16 cellular contexts compared by ENCODE assay signal in the genomic region with DNA sequence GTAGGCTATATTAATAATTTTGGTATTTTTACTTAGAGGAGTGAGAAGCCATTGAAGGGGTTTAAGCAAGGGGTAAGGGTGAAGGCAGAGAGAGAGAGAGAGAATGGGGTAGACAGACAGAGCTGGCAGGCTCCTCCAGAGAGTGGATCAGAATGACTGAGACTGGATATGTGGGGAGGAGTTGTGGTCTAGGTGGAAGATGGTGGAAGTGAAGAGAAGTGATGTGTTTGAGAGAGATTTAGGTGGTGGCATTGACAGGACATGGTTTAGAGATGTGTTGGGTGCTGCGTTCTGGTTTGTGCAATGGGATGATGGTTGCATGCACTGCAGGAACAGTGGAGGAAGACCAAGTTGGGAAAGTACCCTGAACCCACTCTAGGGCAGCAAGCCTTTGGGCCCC.
A peak's percentile ranks its signal among the peaks of the same experiment; 100 is the strongest.
DNase-seq lines count a peak whose midpoint lies in the region; ATAC-seq, FAIRE-seq and TF ChIP-seq lines count a peak whose summit lies in the region.
"Had no signal": no experiment of that assay in that cellular context is flagged by ENCODE, and none has a peak within 500 bp of the region (broad histone marks: within the 10 kb centered on the region; RNA-seq: fewer than 3 reads in every experiment).

No MANE protein-coding gene starts in this region.

- no peak for TF ChIP-seq CTCF in astrocyte (IDR thresholded peaks at IDR 0.05; ENCODE audit: insufficient read depth, low read depth, low read length)
- TF ChIP-seq CTCF in neural cell (IDR thresholded peaks at IDR 0.05; ENCODE audit: poor library complexity, severe bottlenecking) = no peak

- H3K9me2 ChIP-seq in neural cell (ENCODE audit: insufficient read depth, low read length) = no peaks in the 10 kb centered on the region

- FAIRE-seq in astrocyte (lab: Jason Lieb, UNC) = no peak

- H3K79me2 ChIP-seq in astrocyte (ENCODE audit: insufficient read depth, low read length) = peaks cover 94% of the 10 kb centered on the region
- peaks cover 15% of the 10 kb centered on the region for H3K79me2 ChIP-seq in neural cell (replicated peaks; ENCODE audit: insufficient read depth, low read length)

- peak overlapping the region; percentile 5 for H3K27ac Mint-ChIP-seq in activated naive CD8-positive, alpha-beta T cell
- no peak overlapping the region for H3K27ac Mint-ChIP-seq in activated naive CD8-positive, alpha-beta T cell treated with anti-CD3 and anti-CD28 coated beads for 36 hours
- H3K27ac Mint-ChIP-seq in astrocyte (ENCODE audit: unreplicated experiment) = peak overlapping the region; percentile 88

- H3K36me3 Mint-ChIP-seq in activated naive CD8-positive, alpha-beta T cell = no peaks in the 10 kb centered on the region
- H3K36me3 Mint-ChIP-seq in activated naive CD8-positive, alpha-beta T cell treated with anti-CD3 and anti-CD28 coated beads for 36 hours = peaks cover 14% of the 10 kb centered on the region
- peaks cover 5% of the 10 kb centered on the region for H3K36me3 Mint-ChIP-seq in astrocyte (ENCODE audit: low read depth, unreplicated experiment)

- H3K27me3 Mint-ChIP-seq in activated naive CD8-positive, alpha-beta T cell = no peaks in the 10 kb centered on the region
- no peaks in the 10 kb centered on the region for H3K27me3 Mint-ChIP-seq in activated naive CD8-positive, alpha-beta T cell treated with anti-CD3 and anti-CD28 coated beads for 36 hours
- H3K27me3 Mint-ChIP-seq in astrocyte (ENCODE audit: low read depth, unreplicated experiment) = no peaks in the 10 kb centered on the region
- H3K27me3 Mint-ChIP-seq: CD8-positive, alpha-beta memory T cell; IgD-negative memory B cell had no signal

- no peaks in the 10 kb centered on the region for H3K9me3 Mint-ChIP-seq in activated naive CD8-positive, alpha-beta T cell (ENCODE audit: low read depth)
- peaks cover 3% of the 10 kb centered on the region for H3K9me3 Mint-ChIP-seq in activated naive CD8-positive, alpha-beta T cell treated with anti-CD3 and anti-CD28 coated beads for 36 hours
- no peaks in the 10 kb centered on the region for H3K9me3 Mint-ChIP-seq in astrocyte (ENCODE audit: unreplicated experiment)
- H3K9me3 Mint-ChIP-seq: CD8-positive, alpha-beta memory T cell; IgD-negative memory B cell had no signal

- H4K20me1 ChIP-seq in astrocyte (ENCODE audit: insufficient read depth, low read length) (peaks cover 64% of the 10 kb centered on the region), neural cell (ENCODE audit: insufficient read depth) (no peaks in the 10 kb centered on the region)

- peaks cover 66% of the 10 kb centered on the region for H3K4me1 Mint-ChIP-seq in activated naive CD8-positive, alpha-beta T cell (ENCODE audit: low read depth)
- peaks cover 43% of the 10 kb centered on the region for H3K4me1 Mint-ChIP-seq in activated naive CD8-positive, alpha-beta T cell treated with anti-CD3 and anti-CD28 coated beads for 36 hours
- H3K4me1 Mint-ChIP-seq in astrocyte (ENCODE audit: low read depth, unreplicated experiment) = peaks cover 54% of the 10 kb centered on the region

- TF ChIP-seq RAD21 in neural cell (conservative IDR thresholded peaks at IDR 0.05) = no peak

- DNase-seq in activated naive CD8-positive, alpha-beta T cell treated with anti-CD3 and anti-CD28 coated beads for 36 hours = no peak
- DNase-seq in astrocyte (ENCODE audit: low read depth) = no peak
- DNase-seq in left cardiac atrium = no peak
- DNase-seq: CD8-positive, alpha-beta memory T cell; NCI-H1436; NCI-H2029 treated with DMSO at 0.1 percent for 48 hours; NCI-H510A treated with DMSO at 0.1 percent for 48 hours; Right ventricle myocardium superior had no signal

- H2AFZ ChIP-seq in astrocyte (ENCODE audit: low read depth, low read length) = no peak overlapping the region
- H2AFZ ChIP-seq in neural cell (ENCODE audit: low read depth, low read length) = no peak overlapping the region

- H3K36me3 ChIP-seq in astrocyte (ENCODE audit: insufficient read depth, low read length) (no peaks in the 10 kb centered on the region), neural cell (ENCODE audit: insufficient read depth, low read length) (no peaks in the 10 kb centered on the region)
- H3K36me3 ChIP-seq: HAP-1 had no signal

- H3K4me1 ChIP-seq in astrocyte (ENCODE audit: insufficient read depth, low read length) = peaks cover 31% of the 10 kb centered on the region

- no peak overlapping the region for H3K27ac ChIP-seq in astrocyte (ENCODE audit: low read depth, low read length)
- H3K27ac ChIP-seq in neural cell (ENCODE audit: low read length) = peak overlapping the region; percentile 46
- peak overlapping the region; percentile 28 for H3K27ac ChIP-seq in temporal lobe (ENCODE audit: low read depth, low read length)

- no peak overlapping the region for H3K4me3 Mint-ChIP-seq in activated naive CD8-positive, alpha-beta T cell
- no peak overlapping the region for H3K4me3 Mint-ChIP-seq in activated naive CD8-positive, alpha-beta T cell treated with anti-CD3 and anti-CD28 coated beads for 36 hours
- no peak overlapping the region for H3K4me3 Mint-ChIP-seq in astrocyte (ENCODE audit: unreplicated experiment)

- H3K4me3 ChIP-seq in astrocyte (ENCODE audit: insufficient read depth, low read depth, low read length) = no peak overlapping the region
- no peak overlapping the region for H3K4me3 ChIP-seq in neural cell (ENCODE audit: low read length)
- H3K4me3 ChIP-seq: HAP-1 had no signal

- H3K9me3 ChIP-seq in astrocyte (ENCODE audit: insufficient read depth, low read depth, low read length) (no peaks in the 10 kb centered on the region), neural cell (ENCODE audit: low read length) (no peaks in the 10 kb centered on the region)
- H3K9me3 ChIP-seq: HAP-1 had no signal

- no peak for ATAC-seq in GM19035 (IDR thresholded peaks at IDR 0.05; ENCODE audit: unreplicated experiment)
- no peak for ATAC-seq in left cardiac atrium
- ATAC-seq in GM18498 (IDR thresholded peaks at IDR 0.05; ENCODE audit: unreplicated experiment) = no peak
- ATAC-seq: Panc1 had no signal

- H3K4me2 ChIP-seq in astrocyte (ENCODE audit: low read length) = no peak overlapping the region
- no peak overlapping the region for H3K4me2 ChIP-seq in neural cell (ENCODE audit: low read length)

- H3K9ac ChIP-seq in astrocyte (ENCODE audit: low read length) (no peak overlapping the region), neural cell (ENCODE audit: low read length) (no peak overlapping the region)

- intact Hi-C loops in left cardiac atrium (cut with DNase I) = no loop called here

- H3F3A ChIP-seq in neural cell (ENCODE audit: insufficient read depth, low read length, poor library complexity, severe bottlenecking) = no peaks in the 10 kb centered on the region

- H3K27me3 ChIP-seq in astrocyte (ENCODE audit: insufficient read depth, low read length) (no peaks in the 10 kb centered on the region), neural cell (ENCODE audit: insufficient read depth, low read depth, low read length) (no peaks in the 10 kb centered on the region)

- no peak for TF ChIP-seq EP300 in neural cell (conservative IDR thresholded peaks at IDR 0.05; ENCODE audit: poor library complexity, severe bottlenecking)

TF ChIP-seq in neural cell, 6 proteins besides CTCF, POLR2A, EP300 and RAD21:
- TF ChIP-seq SMC3 (conservative IDR thresholded peaks at IDR 0.05; ENCODE audit: poor library complexity) = no peak
- TF ChIP-seq POLR2AphosphoS5 (IDR thresholded peaks at IDR 0.05) = no peak
- TF ChIP-seq TAF1 (IDR thresholded peaks at IDR 0.05; ENCODE audit: low read depth) = no peak
- no peak for TF ChIP-seq MXI1 (conservative IDR thresholded peaks at IDR 0.05; ENCODE audit: poor library complexity, severe bottlenecking)
- no peak for TF ChIP-seq EZH2 (IDR thresholded peaks at IDR 0.05; ENCODE audit: borderline replicate concordance, insufficient read depth, low read length, poor library complexity, severe bottlenecking)
- TF ChIP-seq, protein P1, sequence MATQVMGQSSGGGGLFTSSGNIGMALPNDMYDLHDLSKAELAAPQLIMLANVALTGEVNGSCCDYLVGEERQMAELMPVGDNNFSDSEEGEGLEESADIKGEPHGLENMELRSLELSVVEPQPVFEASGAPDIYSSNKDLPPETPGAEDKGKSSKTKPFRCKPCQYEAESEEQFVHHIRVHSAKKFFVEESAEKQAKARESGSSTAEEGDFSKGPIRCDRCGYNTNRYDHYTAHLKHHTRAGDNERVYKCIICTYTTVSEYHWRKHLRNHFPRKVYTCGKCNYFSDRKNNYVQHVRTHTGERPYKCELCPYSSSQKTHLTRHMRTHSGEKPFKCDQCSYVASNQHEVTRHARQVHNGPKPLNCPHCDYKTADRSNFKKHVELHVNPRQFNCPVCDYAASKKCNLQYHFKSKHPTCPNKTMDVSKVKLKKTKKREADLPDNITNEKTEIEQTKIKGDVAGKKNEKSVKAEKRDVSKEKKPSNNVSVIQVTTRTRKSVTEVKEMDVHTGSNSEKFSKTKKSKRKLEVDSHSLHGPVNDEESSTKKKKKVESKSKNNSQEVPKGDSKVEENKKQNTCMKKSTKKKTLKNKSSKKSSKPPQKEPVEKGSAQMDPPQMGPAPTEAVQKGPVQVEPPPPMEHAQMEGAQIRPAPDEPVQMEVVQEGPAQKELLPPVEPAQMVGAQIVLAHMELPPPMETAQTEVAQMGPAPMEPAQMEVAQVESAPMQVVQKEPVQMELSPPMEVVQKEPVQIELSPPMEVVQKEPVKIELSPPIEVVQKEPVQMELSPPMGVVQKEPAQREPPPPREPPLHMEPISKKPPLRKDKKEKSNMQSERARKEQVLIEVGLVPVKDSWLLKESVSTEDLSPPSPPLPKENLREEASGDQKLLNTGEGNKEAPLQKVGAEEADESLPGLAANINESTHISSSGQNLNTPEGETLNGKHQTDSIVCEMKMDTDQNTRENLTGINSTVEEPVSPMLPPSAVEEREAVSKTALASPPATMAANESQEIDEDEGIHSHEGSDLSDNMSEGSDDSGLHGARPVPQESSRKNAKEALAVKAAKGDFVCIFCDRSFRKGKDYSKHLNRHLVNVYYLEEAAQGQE (IDR thresholded peaks at IDR 0.05; ENCODE audit: borderline replicate concordance) = no peak
